Comparison of ENCODE assay signal across 1 cellular context in the genomic region with DNA sequence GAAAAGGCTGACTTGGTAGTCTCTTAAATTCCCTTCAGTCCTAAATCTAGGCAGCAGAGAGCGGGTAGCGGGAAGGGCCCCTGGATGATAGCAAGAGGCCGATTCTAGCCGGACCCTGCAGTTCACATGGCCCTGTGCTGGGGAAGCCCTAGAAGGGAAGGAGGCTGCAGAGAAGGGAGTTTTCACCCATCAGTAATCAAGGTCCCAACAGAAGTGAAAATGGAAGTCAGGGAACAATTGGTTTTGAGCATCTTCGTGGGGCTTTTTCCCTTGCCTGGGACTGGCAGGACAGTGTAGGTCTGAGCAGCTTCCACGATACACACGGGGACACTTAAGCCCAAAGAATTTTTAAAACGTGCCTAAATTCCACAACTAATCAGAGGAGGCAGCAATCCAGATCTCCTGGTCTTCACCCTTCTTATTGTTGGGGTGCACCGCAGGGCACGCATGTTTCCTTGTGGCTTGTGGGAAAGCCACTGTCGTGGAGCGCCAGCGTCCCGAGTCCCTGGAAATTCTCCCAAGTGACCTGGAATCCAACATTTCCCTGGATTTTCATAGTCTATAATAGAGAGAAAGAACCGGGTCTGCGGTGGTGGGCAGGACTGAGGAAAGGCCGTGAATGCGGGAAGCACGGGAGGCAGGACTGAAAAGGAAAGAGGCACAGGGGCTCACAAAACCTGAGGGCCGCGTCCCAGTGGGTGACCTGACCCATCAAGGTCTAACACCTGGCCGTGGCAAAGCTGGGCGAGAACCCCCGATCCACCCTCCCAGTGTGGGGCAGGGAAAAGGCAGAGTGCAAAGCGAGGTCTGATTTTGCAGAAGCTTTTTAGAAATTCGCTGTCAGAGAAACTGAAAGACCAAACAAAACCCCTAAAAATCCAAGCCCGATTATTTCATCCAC.
TF ChIP-seq lines count a peak whose summit lies in the region.

No MANE protein-coding gene starts in this region.

TF ChIP-seq in endothelial cell of umbilical vein, 7 proteins besides CTCF, POLR2A, EP300 and RAD21 (continued from another document):
- TF ChIP-seq, protein P1, sequence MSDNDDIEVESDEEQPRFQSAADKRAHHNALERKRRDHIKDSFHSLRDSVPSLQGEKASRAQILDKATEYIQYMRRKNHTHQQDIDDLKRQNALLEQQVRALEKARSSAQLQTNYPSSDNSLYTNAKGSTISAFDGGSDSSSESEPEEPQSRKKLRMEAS (IDR thresholded peaks at IDR 0.05; ENCODE audit: insufficient read depth, insufficient read length): no peak
- TF ChIP-seq FOS (IDR thresholded peaks at IDR 0.05; ENCODE audit: borderline replicate concordance, insufficient read depth, low read length) (no peak), MYC (IDR thresholded peaks at IDR 0.05; ENCODE audit: low read depth, low read length) (no peak), EZH2 (IDR thresholded peaks at IDR 0.05; ENCODE audit: borderline replicate concordance, low read depth, low read length, severe bottlenecking) (no peak), POLR2AphosphoS5 (IDR thresholded peaks at IDR 0.05; ENCODE audit: insufficient read depth, low read depth, low read length) (no peak), GATA2 (IDR thresholded peaks at IDR 0.05; ENCODE audit: insufficient read depth, insufficient read length, low read depth, low read length) (no peak)
